Comparison of ENCODE assay signal across 1 cellular context in the genomic region with DNA sequence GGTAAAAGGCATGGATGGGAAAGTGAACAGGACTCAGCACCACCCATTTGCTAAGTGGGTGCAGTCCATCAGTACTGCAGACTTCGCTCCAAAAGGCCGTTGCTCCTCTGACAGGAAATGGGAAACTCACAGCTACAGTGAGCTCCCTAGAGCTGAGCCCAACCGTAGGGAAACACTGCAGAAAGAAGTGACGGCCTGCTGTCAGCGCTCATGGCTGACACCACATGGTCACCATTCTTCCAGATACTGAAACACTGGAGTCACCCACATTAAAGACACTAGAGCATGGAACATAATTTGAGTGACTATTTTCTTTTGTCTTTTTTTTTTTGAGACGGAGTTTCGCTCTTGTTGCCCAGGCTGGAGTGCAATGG.
TF ChIP-seq lines count a peak whose summit lies in the region.

No MANE protein-coding gene starts in this region.

TF ChIP-seq in WTC11, 78 proteins besides CTCF, POLR2A, EP300 and RAD21 (continued from another document):
- TF ChIP-seq, protein P1, sequence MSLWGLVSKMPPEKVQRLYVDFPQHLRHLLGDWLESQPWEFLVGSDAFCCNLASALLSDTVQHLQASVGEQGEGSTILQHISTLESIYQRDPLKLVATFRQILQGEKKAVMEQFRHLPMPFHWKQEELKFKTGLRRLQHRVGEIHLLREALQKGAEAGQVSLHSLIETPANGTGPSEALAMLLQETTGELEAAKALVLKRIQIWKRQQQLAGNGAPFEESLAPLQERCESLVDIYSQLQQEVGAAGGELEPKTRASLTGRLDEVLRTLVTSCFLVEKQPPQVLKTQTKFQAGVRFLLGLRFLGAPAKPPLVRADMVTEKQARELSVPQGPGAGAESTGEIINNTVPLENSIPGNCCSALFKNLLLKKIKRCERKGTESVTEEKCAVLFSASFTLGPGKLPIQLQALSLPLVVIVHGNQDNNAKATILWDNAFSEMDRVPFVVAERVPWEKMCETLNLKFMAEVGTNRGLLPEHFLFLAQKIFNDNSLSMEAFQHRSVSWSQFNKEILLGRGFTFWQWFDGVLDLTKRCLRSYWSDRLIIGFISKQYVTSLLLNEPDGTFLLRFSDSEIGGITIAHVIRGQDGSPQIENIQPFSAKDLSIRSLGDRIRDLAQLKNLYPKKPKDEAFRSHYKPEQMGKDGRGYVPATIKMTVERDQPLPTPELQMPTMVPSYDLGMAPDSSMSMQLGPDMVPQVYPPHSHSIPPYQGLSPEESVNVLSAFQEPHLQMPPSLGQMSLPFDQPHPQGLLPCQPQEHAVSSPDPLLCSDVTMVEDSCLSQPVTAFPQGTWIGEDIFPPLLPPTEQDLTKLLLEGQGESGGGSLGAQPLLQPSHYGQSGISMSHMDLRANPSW (CRISPR knock-in tag; conservative IDR thresholded peaks at IDR 0.05; ENCODE audit: low read depth) = no peak
- TF ChIP-seq RELA (CRISPR knock-in tag; IDR thresholded peaks at IDR 0.05; ENCODE audit: borderline replicate concordance) = no peak
- TF ChIP-seq, protein P2, sequence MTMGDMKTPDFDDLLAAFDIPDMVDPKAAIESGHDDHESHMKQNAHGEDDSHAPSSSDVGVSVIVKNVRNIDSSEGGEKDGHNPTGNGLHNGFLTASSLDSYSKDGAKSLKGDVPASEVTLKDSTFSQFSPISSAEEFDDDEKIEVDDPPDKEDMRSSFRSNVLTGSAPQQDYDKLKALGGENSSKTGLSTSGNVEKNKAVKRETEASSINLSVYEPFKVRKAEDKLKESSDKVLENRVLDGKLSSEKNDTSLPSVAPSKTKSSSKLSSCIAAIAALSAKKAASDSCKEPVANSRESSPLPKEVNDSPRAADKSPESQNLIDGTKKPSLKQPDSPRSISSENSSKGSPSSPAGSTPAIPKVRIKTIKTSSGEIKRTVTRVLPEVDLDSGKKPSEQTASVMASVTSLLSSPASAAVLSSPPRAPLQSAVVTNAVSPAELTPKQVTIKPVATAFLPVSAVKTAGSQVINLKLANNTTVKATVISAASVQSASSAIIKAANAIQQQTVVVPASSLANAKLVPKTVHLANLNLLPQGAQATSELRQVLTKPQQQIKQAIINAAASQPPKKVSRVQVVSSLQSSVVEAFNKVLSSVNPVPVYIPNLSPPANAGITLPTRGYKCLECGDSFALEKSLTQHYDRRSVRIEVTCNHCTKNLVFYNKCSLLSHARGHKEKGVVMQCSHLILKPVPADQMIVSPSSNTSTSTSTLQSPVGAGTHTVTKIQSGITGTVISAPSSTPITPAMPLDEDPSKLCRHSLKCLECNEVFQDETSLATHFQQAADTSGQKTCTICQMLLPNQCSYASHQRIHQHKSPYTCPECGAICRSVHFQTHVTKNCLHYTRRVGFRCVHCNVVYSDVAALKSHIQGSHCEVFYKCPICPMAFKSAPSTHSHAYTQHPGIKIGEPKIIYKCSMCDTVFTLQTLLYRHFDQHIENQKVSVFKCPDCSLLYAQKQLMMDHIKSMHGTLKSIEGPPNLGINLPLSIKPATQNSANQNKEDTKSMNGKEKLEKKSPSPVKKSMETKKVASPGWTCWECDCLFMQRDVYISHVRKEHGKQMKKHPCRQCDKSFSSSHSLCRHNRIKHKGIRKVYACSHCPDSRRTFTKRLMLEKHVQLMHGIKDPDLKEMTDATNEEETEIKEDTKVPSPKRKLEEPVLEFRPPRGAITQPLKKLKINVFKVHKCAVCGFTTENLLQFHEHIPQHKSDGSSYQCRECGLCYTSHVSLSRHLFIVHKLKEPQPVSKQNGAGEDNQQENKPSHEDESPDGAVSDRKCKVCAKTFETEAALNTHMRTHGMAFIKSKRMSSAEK (CRISPR knock-in tag; IDR thresholded peaks at IDR 0.05; ENCODE audit: borderline replicate concordance) = no peak
- no peak for TF ChIP-seq NFATC4 (CRISPR knock-in tag; IDR thresholded peaks at IDR 0.05)
